In genomic region chr6:106629103-106629858, GRCh38 we compare ENCODE assay signal across 8 cellular contexts. TPM values are rescaled to one million over a fixed set of nuclear protein-coding genes. Genes with fewer than 3 reads are reported as not detected.
A peak's percentile ranks its signal among the peaks of the same experiment; 100 is the strongest.
DNase-seq lines count a peak whose midpoint lies in the region; ATAC-seq, FAIRE-seq and TF ChIP-seq lines count a peak whose summit lies in the region.

Gene QRSL1 (plus strand): TSS chr6:106629578. CDS start chr6:106629682, 104 bp downstream.
Gene RTN4IP1 (minus strand): TSS chr6:106629498. CDS start chr6:106629021, 477 bp downstream.

- peak within 1 kb of the TSS; percentile 97 for H3K27ac Mint-ChIP-seq in T-helper 17 cell

- peak; percentile 91 for DNase-seq in NCI-H146 treated with DMSO at 0.1 percent for 48 hours (lab: John Stamatoyannopoulos, UW; ENCODE audit: unreplicated experiment)
- DNase-seq in T-helper 17 cell = peak; percentile 67 to 76 (median 75)
- peak; percentile 85 for DNase-seq in left ventricle myocardium superior
- peak; percentile 80 to 88 for DNase-seq in psoas muscle
- DNase-seq in urothelium cell line (ENCODE audit: low spot score) = peak; percentile 92

- H3K4me3 ChIP-seq in psoas muscle = peak within 1 kb of the TSS; percentile 87

- peak; percentile 84 for ATAC-seq in GM18498 (IDR thresholded peaks at IDR 0.05; ENCODE audit: unreplicated experiment)
- peak; percentile 76 for ATAC-seq in HG02884 (IDR thresholded peaks at IDR 0.05; ENCODE audit: unreplicated experiment)
- ATAC-seq in T-helper 17 cell = peak; percentile 94
- ATAC-seq in left ventricle myocardium superior = peak; percentile 100
- ATAC-seq in psoas muscle = peak; percentile 99

- no peaks in the 10 kb centered on the region for H3K36me3 ChIP-seq in psoas muscle (ENCODE audit: insufficient read depth in 1 of 2, low read depth in 1 of 2)

- no peaks in the 10 kb centered on the region for H3K9me3 ChIP-seq in T-helper 17 cell (ENCODE audit: control insufficient read depth, low read length, poor library complexity, severe bottlenecking)
- no peaks in the 10 kb centered on the region for H3K9me3 ChIP-seq in psoas muscle

- peak within 1 kb of the TSS; percentile 98 for H3K4me3 Mint-ChIP-seq in T-helper 17 cell

- H3K4me1 Mint-ChIP-seq in T-helper 17 cell = peaks cover 22% of the 10 kb centered on the region

- WGBS in psoas muscle, 3 donors = 0 to 1% (median 0%) methylated on average over 46 of the region's 46 CpGs

- peaks cover 11% of the 10 kb centered on the region for H3K4me1 ChIP-seq in psoas muscle

- H3K36me3 Mint-ChIP-seq in T-helper 17 cell (ENCODE audit: low read depth) = no peaks in the 10 kb centered on the region

- intact Hi-C loops in left ventricle myocardium superior (cut with micrococcal nuclease) (no loop called here), psoas muscle (cut with DNase I) (no loop called here)

- no peaks in the 10 kb centered on the region for H3K27me3 ChIP-seq in psoas muscle (ENCODE audit: insufficient read depth in 3 of 3, low read length in 2 of 3)

- FAIRE-seq in urothelium cell line (lab: Jason Lieb, UNC) = no peak

- no peak for TF ChIP-seq CTCF in psoas muscle (IDR thresholded peaks at IDR 0.05)

- H3K27me3 Mint-ChIP-seq in T-helper 17 cell = no peaks in the 10 kb centered on the region

- H3K27ac ChIP-seq in angular gyrus (ENCODE audit: low read depth, low read length) (peak within 1 kb of the TSS; percentile 71), psoas muscle (peak within 1 kb of the TSS; percentile 85)

RNA-seq across cellular contexts. Expression of gene QRSL1, which starts in this region (rescaled TPM):
- total RNA-seq in T-helper 17 cell (10 to 100 TPM; 11.9 to 12.5 TPM), left ventricle myocardium superior (21.2 TPM), psoas muscle (10 to 100 TPM; 14.8 to 23.6 (median 19.7) TPM)
- polyA plus RNA-seq in psoas muscle = 10 to 100 TPM; 17.1 to 27.2 (median 20.2) TPM

RNA-seq across cellular contexts. Expression of gene RTN4IP1, which starts in this region (rescaled TPM):
- total RNA-seq in T-helper 17 cell (1 to 10 TPM; 3.1 to 5.4 TPM), left ventricle myocardium superior (19.2 TPM), psoas muscle (10 to 100 TPM; 10.0 to 14.4 (median 11.5) TPM)
- polyA plus RNA-seq in psoas muscle = 10 to 100 TPM; 10.5 to 25.6 (median 18.4) TPM

Comparison
In these comparisons a context has a peak if more than half of its experiments do, and no peak if none do; other contexts are left out.
1. Peak in every context shown above with its lines: DNase-seq, ATAC-seq, H3K4me3 ChIP-seq and H3K27ac ChIP-seq.